Comparison of ENCODE assay signal across 14 cellular contexts in genomic region chr7:136942396-136942795, GRCh38.
DNase-seq lines count a peak whose midpoint lies in the region; ATAC-seq and TF ChIP-seq lines count a peak whose summit lies in the region.
"Had no signal": no experiment of that assay in that cellular context is flagged by ENCODE, and none has a peak within 500 bp of the region (broad histone marks: within the 10 kb centered on the region; RNA-seq: fewer than 3 reads in every experiment).

No MANE protein-coding gene starts in this region.

- intact Hi-C loops in heart right ventricle (cut with DNase I) (loop anchor here in 1 of 10 donors (10.0 kb wide), 1 partner anchor 58 kb away; no protein-coding TSS in a partner anchor), left ventricle myocardium superior (cut with micrococcal nuclease) (no loop called here)

- H3K9me3 Mint-ChIP-seq in osteocyte (ENCODE audit: unreplicated experiment) = peaks cover 7% of the 10 kb centered on the region
- H3K9me3 Mint-ChIP-seq: GM23338 had no signal

- H3K27ac ChIP-seq in heart right ventricle = peak overlapping the region in 9 of 10 donors; percentile 20 to 82 (median 68)
- peak overlapping the region; percentile 25 for H3K27ac ChIP-seq in stomach smooth muscle (ENCODE audit: low read length)

- DNase-seq in heart right ventricle = no peak
- no peak for DNase-seq in left ventricle myocardium superior
- peak; percentile 39 for DNase-seq in adipocyte (ENCODE audit: low read depth)
- DNase-seq in osteocyte (ENCODE audit: extremely low spot score, unreplicated experiment) = no peak
- DNase-seq in G401 (ENCODE audit: low spot score) = no peak
- no peak for DNase-seq in RPMI8226
- DNase-seq: C1 segment of cervical spinal cord; Calu3; CD4-positive, alpha-beta T cell; DMS 273 treated with DMSO at 0.1 percent for 48 hours; H7 had no signal

- H3K36me3 Mint-ChIP-seq in osteocyte (ENCODE audit: unreplicated experiment) = peaks cover 5% of the 10 kb centered on the region

- H3K9me3 ChIP-seq in heart right ventricle (no peaks in the 10 kb centered on the region), adipocyte (ENCODE audit: control insufficient read depth, low read length) (no peaks in the 10 kb centered on the region), stomach smooth muscle (ENCODE audit: control insufficient read depth in 2 of 2, low read length in 2 of 2) (no peaks in the 10 kb centered on the region)

- H3K4me1 ChIP-seq in heart right ventricle = peaks cover 0 to 36% (median 5%) of the 10 kb centered on the region in 9 donors
- H3K4me1 ChIP-seq in adipocyte (ENCODE audit: control insufficient read depth, insufficient read depth, low read length) = no peaks in the 10 kb centered on the region
- no peaks in the 10 kb centered on the region for H3K4me1 ChIP-seq in stomach smooth muscle (ENCODE audit: control insufficient read depth, insufficient read depth, low read length)

- H3K27ac Mint-ChIP-seq in osteocyte (ENCODE audit: unreplicated experiment) = peak overlapping the region; percentile 2
- H3K27ac Mint-ChIP-seq: B cell; CD4-positive, alpha-beta T cell; GM23338 had no signal

- in situ Hi-C loops in G401 (cut with HindIII; ENCODE audit: low sequenced_read_pairs) = no loop called here

- no peak overlapping the region for H3K9ac ChIP-seq in adipocyte (ENCODE audit: low read length)
- H3K9ac ChIP-seq in stomach smooth muscle (ENCODE audit: low read length in 2 of 2) = no peak overlapping the region

- H3K27me3 ChIP-seq in heart right ventricle (no peaks in the 10 kb centered on the region), adipocyte (replicated peaks; ENCODE audit: control insufficient read depth, insufficient read depth, low read length) (no peaks in the 10 kb centered on the region), stomach smooth muscle (ENCODE audit: control insufficient read depth in 1 of 2, insufficient read depth in 2 of 2, low read length in 2 of 2) (no peaks in the 10 kb centered on the region)

- TF ChIP-seq CTCF in heart right ventricle (IDR thresholded peaks at IDR 0.05) = no peak
- TF ChIP-seq CTCF in osteocyte (IDR thresholded peaks at IDR 0.05) = no peak

- no peak overlapping the region for H3K4me3 Mint-ChIP-seq in osteocyte (ENCODE audit: unreplicated experiment)
- H3K4me3 Mint-ChIP-seq: B cell; CD4-positive, alpha-beta T cell; GM23338 had no signal

- H3K4me3 ChIP-seq in heart right ventricle (no peak overlapping the region), adipocyte (ENCODE audit: low read length) (no peak overlapping the region), stomach smooth muscle (ENCODE audit: low read length in 2 of 2) (no peak overlapping the region)
- H3K4me3 ChIP-seq: GM23338 had no signal

- no peaks in the 10 kb centered on the region for H3K27me3 Mint-ChIP-seq in osteocyte (ENCODE audit: unreplicated experiment)
- H3K27me3 Mint-ChIP-seq: B cell; CD4-positive, alpha-beta T cell had no signal

- H3K36me3 ChIP-seq in heart right ventricle = no peaks in the 10 kb centered on the region
- H3K36me3 ChIP-seq in adipocyte (ENCODE audit: control insufficient read depth, insufficient read depth, low read length, severe bottlenecking) = no peaks in the 10 kb centered on the region
- H3K36me3 ChIP-seq in stomach smooth muscle (ENCODE audit: control insufficient read depth in 2 of 2, insufficient read depth in 2 of 2, low read length in 2 of 2) = no peaks in the 10 kb centered on the region

- ATAC-seq in heart right ventricle (peak in 2 of 8 donors; percentile 32 to 38), left ventricle myocardium superior (no peak)
- ATAC-seq: GM23338 had no signal

- H3K4me1 Mint-ChIP-seq in osteocyte (ENCODE audit: unreplicated experiment) = peaks cover 28% of the 10 kb centered on the region
- H3K4me1 Mint-ChIP-seq: B cell had no signal
